8 cellular contexts compared by ENCODE assay signal in the genomic region with DNA sequence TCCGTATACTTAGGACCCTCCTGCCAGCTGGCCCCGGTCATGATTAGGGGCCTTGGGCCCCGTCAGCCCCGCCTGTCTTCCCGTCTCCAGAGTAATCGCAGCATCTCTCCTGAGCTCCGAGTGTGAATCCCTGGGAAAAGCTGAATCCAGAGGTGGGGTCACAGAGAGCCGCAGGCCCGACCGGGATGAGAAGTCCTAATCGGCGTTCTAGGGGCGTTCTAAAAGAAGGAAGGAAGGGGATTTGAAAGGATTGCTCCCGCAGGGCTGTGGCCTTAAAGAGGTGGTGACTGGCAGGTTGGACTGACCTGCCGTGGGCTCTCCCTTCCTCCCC. TPM values are rescaled to one million over a fixed set of nuclear protein-coding genes. Genes with fewer than 3 reads are reported as not detected.
DNase-seq lines count a peak whose midpoint lies in the region; ATAC-seq and TF ChIP-seq lines count a peak whose summit lies in the region.

No MANE protein-coding gene starts in this region.

- TF ChIP-seq CTCF in Panc1 (IDR thresholded peaks at IDR 0.05) (no peak), epithelial cell of esophagus (IDR thresholded peaks at IDR 0.05; ENCODE audit: insufficient read depth, low read depth, low read length, missing control alignments) (no peak), neutrophil (IDR thresholded peaks at IDR 0.05) (no peak)

- intact Hi-C loops in Panc1 (cut with micrococcal nuclease; ENCODE audit: unreplicated experiment): loop anchor here (5.0 kb wide), 1 partner anchor 196 kb away; no protein-coding TSS in a partner anchor

- POLR2A ChIA-PET in Panc1 (lab: Charles Lee): interaction anchor here (0.6 kb wide), 2 partner anchors 365 to 605 kb away, joined by 3 read pairs; no protein-coding TSS in a partner anchor

- H3K9me3 ChIP-seq in Panc1 (ENCODE audit: control insufficient read depth, insufficient read depth, low read depth, low read length) (no peaks in the 10 kb centered on the region), neutrophil (no peaks in the 10 kb centered on the region)

- DNase-seq in NCI-H345 (lab: John Stamatoyannopoulos, UW): peak; percentile 41
- no peak for DNase-seq in NCI-H345 treated with DMSO at 0.1 percent for 48 hours (lab: John Stamatoyannopoulos, UW; ENCODE audit: unreplicated experiment)
- no peak for DNase-seq in Panc1 (ENCODE audit: low read depth, low spot score)
- no peak for DNase-seq in epithelial cell of esophagus (ENCODE audit: low read depth)
- DNase-seq in NAMALWA (ENCODE audit: low spot score): no peak

- H3K27ac ChIP-seq in Panc1 (ENCODE audit: low read length) (peak overlapping the region; percentile 96), neutrophil (peak overlapping the region; percentile 87)

- peak overlapping the region; percentile 79 to 82 for H3K4me3 ChIP-seq in Panc1 (ENCODE audit: low read depth in 2 of 2, low read length in 2 of 2)
- peak overlapping the region; percentile 63 for H3K4me3 ChIP-seq in epithelial cell of esophagus (ENCODE audit: low read length)
- peak overlapping the region; percentile 69 to 93 for H3K4me3 ChIP-seq in neutrophil (ENCODE audit: low read depth in 1 of 2, low read length in 1 of 2)

- CTCF ChIA-PET in Panc1 (lab: Charles Lee): interaction anchor here (0.5 kb wide), 1 partner anchor 208 kb away, joined by 9 read pairs; no protein-coding TSS in a partner anchor

- H3K36me3 ChIP-seq in Panc1 (ENCODE audit: control insufficient read depth, insufficient read depth, low read length) (peaks cover 2% of the 10 kb centered on the region; the same call in 1 of the 2 replicates), neutrophil (peaks cover 5% of the 10 kb centered on the region)

- H3K27me3 ChIP-seq in Panc1 (ENCODE audit: control insufficient read depth, insufficient read depth, low read length) (no peaks in the 10 kb centered on the region), neutrophil (no peaks in the 10 kb centered on the region)

- in situ Hi-C loops in Panc1 (cut with HindIII; ENCODE audit: low pct_unique_long_range_greater_than_20kb, low sequenced_read_pairs): no loop called here

- BruUV-seq in Panc1 (replicated peaks; lab: Mats Ljungman, UMichigan): TSS peak; percentile 69

- ATAC-seq in Panc1 (peak; percentile 7; the same call in 1 of the 2 replicates), GM21786 (IDR thresholded peaks at IDR 0.05; ENCODE audit: unreplicated experiment) (no peak), HG03571 (IDR thresholded peaks at IDR 0.05; ENCODE audit: unreplicated experiment) (no peak)

- peaks cover 27% of the 10 kb centered on the region for H3K4me1 ChIP-seq in Panc1 (ENCODE audit: control insufficient read depth, insufficient read depth, low read length)
- H3K4me1 ChIP-seq in neutrophil (ENCODE audit: control insufficient read depth in 1 of 2, insufficient read depth in 1 of 2, low read depth in 1 of 2, low read length in 1 of 2): peaks cover 21 to 24% of the 10 kb centered on the region in 2 experiments

RNA-seq across cellular contexts. Expression of a gene that starts 0.4 kb away (rescaled TPM):
- total RNA-seq in Panc1 (2021; ENCODE audit: unreplicated experiment): 60.5 TPM
- 67.7 TPM for polyA plus RNA-seq in Panc1 (2012; ENCODE audit: insufficient read length)

RNA-seq across cellular contexts. Expression of a gene that starts 38.4 kb away (rescaled TPM):
- total RNA-seq in Panc1 (2021; ENCODE audit: unreplicated experiment): 0.10 TPM
- polyA plus RNA-seq in Panc1 (2012; ENCODE audit: insufficient read length): not detected

RNA-seq across cellular contexts. Expression of a gene that starts 58.2 kb away (rescaled TPM):
- 18.0 TPM for total RNA-seq in Panc1 (2021; ENCODE audit: unreplicated experiment)
- polyA plus RNA-seq in Panc1 (2012; ENCODE audit: insufficient read length): 15.2 TPM
